Comparison of ENCODE assay signal across 16 cellular contexts in the genomic region with DNA sequence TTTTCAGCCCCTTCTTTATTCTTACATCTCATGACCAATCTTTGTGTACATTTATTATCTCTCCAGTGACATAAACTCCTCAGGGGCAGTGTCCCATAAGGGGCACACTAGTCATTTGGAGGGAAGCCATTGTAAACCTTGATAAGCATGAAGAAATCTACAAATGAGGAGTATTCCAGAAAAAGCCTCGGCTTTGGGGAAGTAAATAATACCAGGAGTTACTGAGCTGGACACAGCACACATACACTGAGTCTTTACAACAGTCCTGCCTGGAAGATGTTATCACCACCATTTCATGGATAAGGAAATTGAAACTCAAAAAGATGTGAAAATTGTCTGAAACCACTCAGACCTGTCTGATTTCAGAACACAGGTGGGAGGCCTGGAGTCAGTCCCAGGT. TPM values are rescaled to one million over a fixed set of nuclear protein-coding genes. Genes with fewer than 3 reads are reported as not detected.
DNase-seq lines count a peak whose midpoint lies in the region; ATAC-seq and TF ChIP-seq lines count a peak whose summit lies in the region.
"Had no signal": no experiment of that assay in that cellular context is flagged by ENCODE, and none has a peak within 500 bp of the region (broad histone marks: within the 10 kb centered on the region; RNA-seq: fewer than 3 reads in every experiment).

No MANE protein-coding gene starts in this region.

- intact Hi-C loops in right cardiac atrium (cut with DNase I), result no loop called here
- intact Hi-C loops in thyroid gland (cut with DNase I), result no loop called here

- no peaks in the 10 kb centered on the region for H3K9me3 Mint-ChIP-seq in type B pancreatic cell
- H3K9me3 Mint-ChIP-seq: CD4-positive, alpha-beta T cell had no signal

- ATAC-seq in right cardiac atrium, result peak; percentile 44 to 58

- no peaks in the 10 kb centered on the region for H3K9me3 ChIP-seq in right cardiac atrium (ENCODE audit: control insufficient read depth, low read length)
- no peaks in the 10 kb centered on the region for H3K9me3 ChIP-seq in thyroid gland
- H3K9me3 ChIP-seq: BE2C, Caco-2 had no signal

- H3K4me3 Mint-ChIP-seq in type B pancreatic cell, result no peak overlapping the region
- H3K4me3 Mint-ChIP-seq: CD4-positive, alpha-beta T cell had no signal

- H3K27me3 ChIP-seq in ACC112 (ENCODE audit: insufficient read depth, low read length), result no peaks in the 10 kb centered on the region
- no peaks in the 10 kb centered on the region for H3K27me3 ChIP-seq in right cardiac atrium (ENCODE audit: control insufficient read depth, insufficient read depth)
- no peaks in the 10 kb centered on the region for H3K27me3 ChIP-seq in thyroid gland
- H3K27me3 ChIP-seq: BE2C had no signal

- H3K4me1 Mint-ChIP-seq in type B pancreatic cell (ENCODE audit: unreplicated experiment), result peaks cover 26% of the 10 kb centered on the region

- no peak for TF ChIP-seq POLR2A in thyroid gland (IDR thresholded peaks at IDR 0.05)

- no peaks in the 10 kb centered on the region for H3K36me3 Mint-ChIP-seq in type B pancreatic cell

- H3K4me3 ChIP-seq in ACC112 (ENCODE audit: low read depth, low read length) (no peak overlapping the region), coronary artery (no peak overlapping the region), right cardiac atrium (ENCODE audit: low read length) (no peak overlapping the region), thyroid gland (replicated peaks in 1 of 3) (no peak overlapping the region)
- H3K4me3 ChIP-seq: PC-9 had no signal

- POLR2A ChIA-PET in HEK293T (lab: Yijun Ruan, JAX), result no interaction called here

- DNase-seq in coronary artery (ENCODE audit: low spot score) (no peak), right cardiac atrium (no peak), thyroid gland (no peak), HEK293T (ENCODE audit: extremely low spot score) (no peak), type B pancreatic cell (ENCODE audit: extremely low spot score, unreplicated experiment) (no peak), NCI-H1694 (lab: John Stamatoyannopoulos, UW) (no peak)
- DNase-seq: BE2C; Caco-2; CD4-positive, alpha-beta T cell; IMR-90; NCI-H1417 treated with DMSO at 0.1 percent for 48 hours; NCI-H2029; NCI-H526; PC-9 had no signal

- H3K27ac ChIP-seq in ACC112 (ENCODE audit: low read depth, low read length) (no peak overlapping the region), coronary artery (peak overlapping the region; percentile 56 to 86), right cardiac atrium (ENCODE audit: low read length) (no peak overlapping the region), thyroid gland (peak overlapping the region in 2 of 3 donors; percentile 0 to 4)
- H3K27ac ChIP-seq: HL-60, PC-9 had no signal

- H3K36me3 ChIP-seq in ACC112 (ENCODE audit: insufficient read depth, low read length), result no peaks in the 10 kb centered on the region
- no peaks in the 10 kb centered on the region for H3K36me3 ChIP-seq in thyroid gland
- H3K36me3 ChIP-seq: BE2C had no signal

- WGBS in right cardiac atrium, result 12% methylated on average over 1 of the region's 1 CpG
- WGBS in thyroid gland, 2 donors, result 33 to 36% methylated on average over 1 of the region's 1 CpG

- no peaks in the 10 kb centered on the region for H3K79me2 ChIP-seq in ACC112 (ENCODE audit: control insufficient read depth, insufficient read depth, low read length, unreplicated experiment)

- TF ChIP-seq CTCF in coronary artery (IDR thresholded peaks at IDR 0.05) (no peak), thyroid gland (IDR thresholded peaks at IDR 0.05) (no peak), type B pancreatic cell (conservative IDR thresholded peaks at IDR 0.05) (no peak)

- H3K4me1 ChIP-seq in ACC112 (ENCODE audit: control insufficient read depth, insufficient read depth, low read length, unreplicated experiment) (peaks cover 43% of the 10 kb centered on the region), right cardiac atrium (ENCODE audit: control insufficient read depth, insufficient read depth, low read length) (peaks cover 4% of the 10 kb centered on the region), thyroid gland (peaks cover 16 to 21% of the 10 kb centered on the region in 2 donors)
- H3K4me1 ChIP-seq: Caco-2 had no signal

- peak overlapping the region; percentile 36 for H2AFZ ChIP-seq in ACC112 (ENCODE audit: low read length, unreplicated experiment)
- H2AFZ ChIP-seq: PC-9 had no signal

- CTCF ChIA-PET in HEK293T (lab: Yijun Ruan, JAX), result no interaction called here

- H3K27me3 Mint-ChIP-seq in type B pancreatic cell, result no peaks in the 10 kb centered on the region
- H3K27me3 Mint-ChIP-seq: CD4-positive, alpha-beta T cell had no signal

- no peak overlapping the region for H3K27ac Mint-ChIP-seq in type B pancreatic cell
- H3K27ac Mint-ChIP-seq: CD4-positive, alpha-beta T cell had no signal

TF ChIP-seq in HEK293T, 16 proteins besides CTCF, POLR2A, EP300 and RAD21:
- TF ChIP-seq CTBP1 (IDR thresholded peaks at IDR 0.05; ENCODE audit: borderline replicate concordance) (no peak), ZNF384 (IDR thresholded peaks at IDR 0.05) (no peak), FOXM1 (IDR thresholded peaks at IDR 0.05; ENCODE audit: borderline replicate concordance) (no peak), L3MBTL2 (conservative IDR thresholded peaks at IDR 0.05) (no peak), ARNT (IDR thresholded peaks at IDR 0.05) (no peak), FOXK2 (IDR thresholded peaks at IDR 0.05) (no peak), TARDBP (IDR thresholded peaks at IDR 0.05) (no peak), NFRKB (IDR thresholded peaks at IDR 0.05) (no peak)
- TF ChIP-seq, protein P1, sequence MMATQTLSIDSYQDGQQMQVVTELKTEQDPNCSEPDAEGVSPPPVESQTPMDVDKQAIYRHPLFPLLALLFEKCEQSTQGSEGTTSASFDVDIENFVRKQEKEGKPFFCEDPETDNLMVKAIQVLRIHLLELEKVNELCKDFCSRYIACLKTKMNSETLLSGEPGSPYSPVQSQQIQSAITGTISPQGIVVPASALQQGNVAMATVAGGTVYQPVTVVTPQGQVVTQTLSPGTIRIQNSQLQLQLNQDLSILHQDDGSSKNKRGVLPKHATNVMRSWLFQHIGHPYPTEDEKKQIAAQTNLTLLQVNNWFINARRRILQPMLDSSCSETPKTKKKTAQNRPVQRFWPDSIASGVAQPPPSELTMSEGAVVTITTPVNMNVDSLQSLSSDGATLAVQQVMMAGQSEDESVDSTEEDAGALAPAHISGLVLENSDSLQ (IDR thresholded peaks at IDR 0.05), result no peak

RNA-seq across cellular contexts. Expression of a gene that starts 15.4 kb away (rescaled TPM):
- total RNA-seq in right cardiac atrium, result 10 to 100 TPM; 51.3 to 57.8 (median 56.1) TPM
- polyA plus RNA-seq in right cardiac atrium, result 48.2 TPM
- total RNA-seq in thyroid gland, result 100 to 1,000 TPM in 1 of 4 donors, 10 to 100 TPM in 3; 63.2 to 269 (median 70.6) TPM
- 50.7 and 76.4 TPM in 2 replicates for total RNA-seq in type B pancreatic cell (ENCODE audit: low replicate concordance)

Comparison
In these comparisons a context has a peak if more than half of its experiments do, and no peak if none do; other contexts are left out.
1. H3K27ac ChIP-seq: peak in coronary artery (2 of 2) and thyroid gland (2 of 3); none in ACC112 (single experiment) and right cardiac atrium (single experiment).